27 cellular contexts compared by ENCODE assay signal in the genomic region with DNA sequence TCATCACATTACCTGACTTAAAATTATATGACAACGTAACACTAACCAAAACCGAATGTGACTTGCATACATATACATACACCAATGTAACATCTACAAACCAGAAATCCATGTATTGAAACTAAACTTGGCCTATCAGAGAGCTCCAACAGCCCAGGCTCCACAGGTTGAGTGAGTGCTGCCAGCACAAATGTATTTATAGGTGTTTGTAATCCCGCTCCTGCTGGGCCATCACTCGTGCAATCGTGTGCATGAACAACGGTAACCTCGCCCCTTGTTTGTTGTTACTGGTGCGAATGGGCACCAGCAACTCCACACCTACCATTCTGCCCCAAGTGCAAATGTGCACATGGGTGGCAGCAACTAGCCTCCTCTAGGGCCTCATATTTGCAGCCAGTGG.
"Had no signal": no experiment of that assay in that cellular context is flagged by ENCODE, and none has a peak within 500 bp of the region (broad histone marks: within the 10 kb centered on the region; RNA-seq: fewer than 3 reads in every experiment).

No MANE protein-coding gene starts in this region.

- H3K27me3 Mint-ChIP-seq: stimulated activated naive B cell treated with anti-CD40 and anti-IgM and Interleukin-4, amounts not matched to agents 10 μg/mL and 1 μg/mL and 100 μg/mL, for 72 hours; stimulated activated naive CD8-positive, alpha-beta T cell treated with anti-CD3 and anti-CD28 coated beads, Interleukin-15, Interleukin-2, amounts not matched to agents 100 ng/mL and 50 ng/mL, for 24 hours had no signal

- H3K36me3 ChIP-seq: neutrophil, pancreas, prostate gland, right lobe of liver, sigmoid colon, stomach, thoracic aorta, thyroid gland, tibial nerve, upper lobe of left lung, vagina had no signal

- FAIRE-seq: small intestine, urothelium cell line had no signal

- H3K27me3 ChIP-seq: neutrophil, pancreas, right lobe of liver, sigmoid colon, stomach, thyroid gland, tibial nerve, upper lobe of left lung, vagina had no signal

- H3K4me1 ChIP-seq: pancreas, prostate gland, right lobe of liver, sigmoid colon, thyroid gland, tibial nerve, upper lobe of left lung, vagina had no signal

- H3K27ac Mint-ChIP-seq: natural killer cell treated with Interleukin-12 subunit alpha and Interleukin-12 subunit beta and Interleukin-15 and Interleukin-18, amount 100 ng/mL, for 72 hours; nephron progenitor cell; stimulated activated effector memory CD8-positive, alpha-beta T cell treated with anti-CD3 and anti-CD28 coated beads, Interleukin-12 subunit alpha, Interleukin-12 subunit beta, amount 100 ng/mL, for 72 hours; stimulated activated naive B cell treated with anti-CD40 and anti-IgM and Interleukin-4, amounts not matched to agents 10 μg/mL and 1 μg/mL and 100 μg/mL, for 72 hours; stimulated activated naive CD8-positive, alpha-beta T cell treated with anti-CD3 and anti-CD28 coated beads, Interleukin-15, Interleukin-2, amounts not matched to agents 100 ng/mL and 50 ng/mL, for 24 hours had no signal

- H3K4me3 ChIP-seq: pancreas, prostate gland, right lobe of liver, sigmoid colon, stomach, thoracic aorta, thyroid gland, tibial nerve, upper lobe of left lung, vagina had no signal

- H3K9me3 Mint-ChIP-seq: natural killer cell treated with Interleukin-12 subunit alpha and Interleukin-12 subunit beta and Interleukin-15 and Interleukin-18, amount 100 ng/mL, for 72 hours; stimulated activated effector memory CD8-positive, alpha-beta T cell treated with anti-CD3 and anti-CD28 coated beads, Interleukin-12 subunit alpha, Interleukin-12 subunit beta, amount 100 ng/mL, for 72 hours; stimulated activated naive CD8-positive, alpha-beta T cell treated with anti-CD3 and anti-CD28 coated beads, Interleukin-15, Interleukin-2, amounts not matched to agents 100 ng/mL and 50 ng/mL, for 24 hours had no signal

- ATAC-seq: natural killer cell treated with Interleukin-12 subunit alpha and Interleukin-12 subunit beta and Interleukin-15 and Interleukin-18, amount 100 ng/mL, for 72 hours; pancreas; right cardiac atrium; right lobe of liver; stimulated activated effector memory CD8-positive, alpha-beta T cell treated with anti-CD3 and anti-CD28 coated beads, Interleukin-12 subunit alpha, Interleukin-12 subunit beta, amount 100 ng/mL, for 72 hours; stimulated activated naive B cell treated with anti-CD40 and anti-IgM and Interleukin-4, amounts not matched to agents 10 μg/mL and 1 μg/mL and 100 μg/mL, for 72 hours had no signal

- H3K27ac ChIP-seq: neutrophil, pancreas, prostate gland, right lobe of liver, sigmoid colon, stomach, thoracic aorta, thyroid gland, tibial nerve, upper lobe of left lung, vagina had no signal

- H3K36me3 Mint-ChIP-seq: natural killer cell treated with Interleukin-12 subunit alpha and Interleukin-12 subunit beta and Interleukin-15 and Interleukin-18, amount 100 ng/mL, for 72 hours; stimulated activated effector memory CD8-positive, alpha-beta T cell treated with anti-CD3 and anti-CD28 coated beads, Interleukin-12 subunit alpha, Interleukin-12 subunit beta, amount 100 ng/mL, for 72 hours; stimulated activated naive B cell treated with anti-CD40 and anti-IgM and Interleukin-4, amounts not matched to agents 10 μg/mL and 1 μg/mL and 100 μg/mL, for 72 hours had no signal

- H3K4me3 Mint-ChIP-seq: natural killer cell treated with Interleukin-12 subunit alpha and Interleukin-12 subunit beta and Interleukin-15 and Interleukin-18, amount 100 ng/mL, for 72 hours; nephron progenitor cell; neural crest cell; stimulated activated effector memory CD8-positive, alpha-beta T cell treated with anti-CD3 and anti-CD28 coated beads, Interleukin-12 subunit alpha, Interleukin-12 subunit beta, amount 100 ng/mL, for 72 hours; stimulated activated naive B cell treated with anti-CD40 and anti-IgM and Interleukin-4, amounts not matched to agents 10 μg/mL and 1 μg/mL and 100 μg/mL, for 72 hours; stimulated activated naive CD8-positive, alpha-beta T cell treated with anti-CD3 and anti-CD28 coated beads, Interleukin-15, Interleukin-2, amounts not matched to agents 100 ng/mL and 50 ng/mL, for 24 hours had no signal

- H3K4me1 Mint-ChIP-seq: nephron progenitor cell; neural crest cell; stimulated activated effector memory CD8-positive, alpha-beta T cell treated with anti-CD3 and anti-CD28 coated beads, Interleukin-12 subunit alpha, Interleukin-12 subunit beta, amount 100 ng/mL, for 72 hours had no signal

- DNase-seq: nephron progenitor cell; nucleus accumbens; pancreas; right cardiac atrium; right lobe of liver; sigmoid colon; small intestine; stimulated activated CD4-positive, alpha-beta T cell treated with anti-CD3 and anti-CD28 coated beads, Interleukin-15, amount 100 ng/mL, for 24 hours; stimulated activated CD4-positive, alpha-beta T cell treated with anti-CD3 and anti-CD28 coated beads, Interleukin-2, amount 100 ng/mL, for 24 hours; stimulated activated CD4-positive, alpha-beta T cell treated with anti-CD3 and anti-CD28 coated beads, Interleukin-2, amount 100 ng/mL, for 48 hours; stimulated activated CD4-positive, alpha-beta T cell treated with anti-CD3 and anti-CD28 coated beads, Interleukin-4, amount 100 ng/mL, for 24 hours; stimulated activated naive B cell treated with anti-CD40 and anti-IgM and Interleukin-4, amounts not matched to agents 10 μg/mL and 1 μg/mL and 100 μg/mL, for 72 hours; stimulated activated naive CD4-positive, alpha-beta T cell treated with Interleukin-2 at 50 U/mL for 16 hours; stomach; thyroid gland; trophoblast cell; upper lobe of left lung had no signal

- H3K9me3 ChIP-seq: neutrophil, pancreas, prostate gland, right lobe of liver, sigmoid colon, thoracic aorta, thyroid gland, tibial nerve, upper lobe of left lung, vagina had no signal
